In the genomic region with DNA sequence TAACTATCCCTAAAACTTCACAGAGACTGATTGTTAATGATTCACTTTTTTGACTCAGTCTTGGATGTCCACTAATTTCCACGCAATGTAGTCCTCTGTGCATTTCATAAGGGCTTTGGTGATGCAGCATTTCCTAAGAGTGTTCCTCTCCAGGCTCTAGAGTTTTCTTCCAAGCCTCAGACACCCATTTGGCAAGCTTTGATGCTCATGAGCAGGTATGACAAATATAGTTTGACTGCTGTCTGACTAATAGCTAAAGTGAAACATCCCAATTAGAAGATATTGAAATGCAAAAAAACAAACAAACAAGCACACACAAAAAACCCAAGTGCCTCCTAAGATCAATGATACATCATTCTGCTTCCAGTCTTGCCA, we compare ENCODE assay signal across 13 cellular contexts. TPM values are rescaled to one million over a fixed set of nuclear protein-coding genes. Genes with fewer than 3 reads are reported as not detected.
A peak's percentile ranks its signal among the peaks of the same experiment; 100 is the strongest.
DNase-seq lines count a peak whose midpoint lies in the region; ATAC-seq and TF ChIP-seq lines count a peak whose summit lies in the region.
"Had no signal": no experiment of that assay in that cellular context is flagged by ENCODE, and none has a peak within 500 bp of the region (broad histone marks: within the 10 kb centered on the region; RNA-seq: fewer than 3 reads in every experiment).

No MANE protein-coding gene starts in this region.

- no peak for DNase-seq in activated CD8-positive, alpha-beta memory T cell treated with anti-CD3 and anti-CD28 coated beads, Interleukin-2, amount 10 ng/mL, durations not matched to agents 7 days and 5 days
- DNase-seq in activated CD8-positive, alpha-beta memory T cell treated with anti-CD3 and anti-CD28 coated beads, Interleukin-2, amount 50 U/mL, for 4 hours = no peak
- DNase-seq in NCI-H226 (peak; percentile 21), epithelial cell of proximal tubule (ENCODE audit: low read depth) (peak; percentile 60), osteoblast (ENCODE audit: insufficient read length, low spot score, missing footprints) (peak; percentile 91), iPS-NIHi7 (ENCODE audit: extremely low spot score) (no peak), NCI-H82 (lab: John Stamatoyannopoulos, UW) (no peak)
- DNase-seq: activated gamma-delta T cell, cerebellar nuclear complex, DMS79, NCI-H2171 treated with DMSO at 0.1 percent for 48 hours had no signal

- peaks cover 25% of the 10 kb centered on the region for H3K36me3 Mint-ChIP-seq in activated CD8-positive, alpha-beta memory T cell treated with anti-CD3 and anti-CD28 coated beads, Interleukin-2, amount 10 ng/mL, durations not matched to agents 7 days and 5 days

- H4K20me1 ChIP-seq in osteoblast (ENCODE audit: insufficient read depth, low read length) = peaks cover 10% of the 10 kb centered on the region

- H3K27me3 Mint-ChIP-seq in activated CD8-positive, alpha-beta memory T cell treated with anti-CD3 and anti-CD28 coated beads, Interleukin-2, amount 10 ng/mL, durations not matched to agents 7 days and 5 days = peaks cover 8% of the 10 kb centered on the region

- H3K79me2 ChIP-seq in osteoblast (ENCODE audit: insufficient read depth, low read length) = peaks cover 29% of the 10 kb centered on the region

- H2AFZ ChIP-seq in osteoblast (ENCODE audit: low read length) = no peak overlapping the region

- no peaks in the 10 kb centered on the region for H3K36me3 ChIP-seq in osteoblast (ENCODE audit: insufficient read depth, low read length)

- H3K4me3 ChIP-seq in epithelial cell of proximal tubule (ENCODE audit: low read depth, low read length) (no peak overlapping the region), osteoblast (ENCODE audit: insufficient read depth, low read length) (no peak overlapping the region)

- no peaks in the 10 kb centered on the region for H3K27me3 ChIP-seq in osteoblast (ENCODE audit: insufficient read depth, low read length)

- H3K4me2 ChIP-seq in osteoblast (ENCODE audit: insufficient read depth, low read length) = no peak overlapping the region

- TF ChIP-seq CTCF in epithelial cell of proximal tubule (conservative IDR thresholded peaks at IDR 0.05; ENCODE audit: low read depth, low read length) = no peak
- no peak for TF ChIP-seq CTCF in osteoblast (IDR thresholded peaks at IDR 0.05; ENCODE audit: extremely low read depth, low read depth, low read length)

- CTCF ChIA-PET in activated CD8-positive, alpha-beta memory T cell treated with anti-CD3 and anti-CD28 coated beads, Interleukin-2, amount 10 ng/mL, durations not matched to agents 7 days and 5 days (lab: Charles Lee) = interaction anchor here (1.2 to 4.3 kb wide), 5 partner anchors 10 to 83 kb away, joined by 3 to 32 read pairs (median 5); a partner anchor contains a TSS

- peaks cover 35% of the 10 kb centered on the region for H3K4me1 ChIP-seq in osteoblast (ENCODE audit: insufficient read depth, low read length)

- H3K9me3 Mint-ChIP-seq in activated CD8-positive, alpha-beta memory T cell treated with anti-CD3 and anti-CD28 coated beads, Interleukin-2, amount 10 ng/mL, durations not matched to agents 7 days and 5 days (ENCODE audit: low read depth) = no peaks in the 10 kb centered on the region

- peak overlapping the region; percentile 2 for H3K27ac Mint-ChIP-seq in activated CD8-positive, alpha-beta memory T cell treated with anti-CD3 and anti-CD28 coated beads, Interleukin-2, amount 10 ng/mL, durations not matched to agents 7 days and 5 days

- H3K4me3 Mint-ChIP-seq in activated CD8-positive, alpha-beta memory T cell treated with anti-CD3 and anti-CD28 coated beads, Interleukin-2, amount 10 ng/mL, durations not matched to agents 7 days and 5 days = no peak overlapping the region

- H3K4me1 Mint-ChIP-seq in activated CD8-positive, alpha-beta memory T cell treated with anti-CD3 and anti-CD28 coated beads, Interleukin-2, amount 10 ng/mL, durations not matched to agents 7 days and 5 days = peaks cover 41% of the 10 kb centered on the region

- ATAC-seq in activated CD8-positive, alpha-beta memory T cell treated with anti-CD3 and anti-CD28 coated beads, Interleukin-2, amount 10 ng/mL, durations not matched to agents 7 days and 5 days = no peak
- ATAC-seq in GM21737 (IDR thresholded peaks at IDR 0.05; ENCODE audit: unreplicated experiment) = no peak
- ATAC-seq: activated CD4-positive, CD25-positive, alpha-beta regulatory T cell treated with anti-CD3 and anti-CD28 coated beads, Interleukin-2, amount 50 U/mL, for 24 hours had no signal

- no peaks in the 10 kb centered on the region for H3K9me3 ChIP-seq in osteoblast (ENCODE audit: low read depth, low read length)

- H3K27ac ChIP-seq in osteoblast (ENCODE audit: low read depth, low read length) = no peak overlapping the region

RNA-seq across cellular contexts. Expression of a gene that starts 1.5 kb away (rescaled TPM):
- total RNA-seq in activated CD8-positive, alpha-beta memory T cell treated with anti-CD3 and anti-CD28 coated beads, Interleukin-2, amount 10 ng/mL, durations not matched to agents 7 days and 5 days = 10 to 100 TPM; 49.2 to 59.1 TPM
- total RNA-seq in epithelial cell of proximal tubule (2.0 and 2.6 TPM in 2 replicates), osteoblast (6.5 and 9.1 TPM in 2 replicates)

RNA-seq across cellular contexts. Expression of a gene that starts 20.1 kb away (rescaled TPM):
- 10 to 100 TPM; 49.1 to 53.0 TPM for total RNA-seq in activated CD8-positive, alpha-beta memory T cell treated with anti-CD3 and anti-CD28 coated beads, Interleukin-2, amount 10 ng/mL, durations not matched to agents 7 days and 5 days
- total RNA-seq in epithelial cell of proximal tubule (6.5 and 17.0 TPM in 2 replicates), osteoblast (11.8 and 13.8 TPM in 2 replicates)

RNA-seq across cellular contexts. Expression of a gene that starts 21.1 kb away (rescaled TPM):
- total RNA-seq in activated CD8-positive, alpha-beta memory T cell treated with anti-CD3 and anti-CD28 coated beads, Interleukin-2, amount 10 ng/mL, durations not matched to agents 7 days and 5 days = 100 to 1,000 TPM; 191 to 271 TPM
- 132 and 156 TPM in 2 replicates for total RNA-seq in epithelial cell of proximal tubule
- 58.3 and 68.8 TPM in 2 replicates for total RNA-seq in osteoblast

RNA-seq across cellular contexts. Expression of a gene that starts 21.9 kb away (rescaled TPM):
- total RNA-seq in activated CD8-positive, alpha-beta memory T cell treated with anti-CD3 and anti-CD28 coated beads, Interleukin-2, amount 10 ng/mL, durations not matched to agents 7 days and 5 days = 100 to 1,000 TPM; 173 to 200 TPM
- 74.8 and 109 TPM in 2 replicates for total RNA-seq in epithelial cell of proximal tubule
- total RNA-seq in osteoblast = 19.4 and 21.0 TPM in 2 replicates

RNA-seq across cellular contexts. Expression of a gene that starts 27.2 kb away (rescaled TPM):
- total RNA-seq in activated CD8-positive, alpha-beta memory T cell treated with anti-CD3 and anti-CD28 coated beads, Interleukin-2, amount 10 ng/mL, durations not matched to agents 7 days and 5 days = 10 to 100 TPM; 44.9 to 67.3 TPM
- total RNA-seq in epithelial cell of proximal tubule (not detected in 2 replicates), osteoblast (not detected in 2 replicates)

Comparison
In these comparisons a context has a peak if more than half of its experiments do, and no peak if none do; other contexts are left out.
1. DNase-seq: peak in NCI-H226 (single experiment), epithelial cell of proximal tubule (single experiment) and osteoblast (single experiment); none in activated CD8-positive, alpha-beta memory T cell treated with anti-CD3 and anti-CD28 coated beads, Interleukin-2, amount 10 ng/mL, durations not matched to agents 7 days and 5 days (single experiment), activated CD8-positive, alpha-beta memory T cell treated with anti-CD3 and anti-CD28 coated beads, Interleukin-2, amount 50 U/mL, for 4 hours (single experiment), iPS-NIHi7 (single experiment) and NCI-H82 (single experiment).